In the genomic region with DNA sequence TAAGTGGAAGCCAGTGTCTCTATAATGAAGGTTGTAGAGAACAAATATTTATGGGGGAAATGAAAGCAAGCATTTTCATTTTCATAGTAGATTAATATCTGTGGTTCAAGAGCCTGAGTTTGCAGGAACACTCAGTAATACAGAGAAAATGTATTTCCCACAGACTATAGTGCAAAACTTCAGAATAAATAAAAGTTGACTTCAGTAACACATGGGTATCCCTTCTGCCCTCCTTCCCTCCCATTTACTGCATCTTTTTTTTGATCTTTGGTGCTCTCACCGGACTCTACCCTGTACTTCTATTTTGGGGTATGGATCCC, we compare ENCODE assay signal across 16 cellular contexts.
DNase-seq lines count a peak whose midpoint lies in the region; ATAC-seq, FAIRE-seq and TF ChIP-seq lines count a peak whose summit lies in the region.
"Had no signal": no experiment of that assay in that cellular context is flagged by ENCODE, and none has a peak within 500 bp of the region (broad histone marks: within the 10 kb centered on the region; RNA-seq: fewer than 3 reads in every experiment).

No MANE protein-coding gene starts in this region.

- H3K9me3 ChIP-seq in MM.1S (replicated peaks; ENCODE audit: insufficient read depth, low read length): no peaks in the 10 kb centered on the region
- H3K9me3 ChIP-seq: HAP-1, left ventricle myocardium inferior, tibial artery had no signal

- no peak overlapping the region for H2AK5ac ChIP-seq in mesendoderm (ENCODE audit: low read length)

- H4K20me1 ChIP-seq in MM.1S (ENCODE audit: insufficient read depth, low read length): no peaks in the 10 kb centered on the region

- no peak overlapping the region for H3K18ac ChIP-seq in mesendoderm (ENCODE audit: low read length)

- H4K5ac ChIP-seq in mesendoderm (ENCODE audit: low read length): no peak overlapping the region

- no peak overlapping the region for H3K56ac ChIP-seq in mesendoderm (ENCODE audit: low read length)

- H3K23ac ChIP-seq in mesendoderm (ENCODE audit: low read length): no peak overlapping the region

- H3K4me3 ChIP-seq in MM.1S (ENCODE audit: low read length) (no peak overlapping the region), mesendoderm (ENCODE audit: low read length) (no peak overlapping the region)
- H3K4me3 ChIP-seq: HAP-1, left ventricle myocardium inferior, tibial artery had no signal

- TF ChIP-seq CTCF in MM.1S (IDR thresholded peaks at IDR 0.05; ENCODE audit: low read length): no peak

- H4K8ac ChIP-seq in mesendoderm (ENCODE audit: low read depth, low read length): no peak overlapping the region

- no peaks in the 10 kb centered on the region for H3K9me2 ChIP-seq in MM.1S (replicated peaks; ENCODE audit: insufficient read depth, low read length)

- H2AFZ ChIP-seq in MM.1S (ENCODE audit: low read length): no peak overlapping the region

- H3K36me3 ChIP-seq in MM.1S (replicated peaks; ENCODE audit: insufficient read depth, low read length): no peaks in the 10 kb centered on the region
- H3K36me3 ChIP-seq in mesendoderm (ENCODE audit: control insufficient read depth, insufficient read depth, low read length): no peaks in the 10 kb centered on the region
- H3K36me3 ChIP-seq: HAP-1, left ventricle myocardium inferior, tibial artery had no signal

- peak overlapping the region; percentile 6 for H2BK5ac ChIP-seq in mesendoderm (ENCODE audit: low read length)

- H3K4me2 ChIP-seq in MM.1S (ENCODE audit: low read depth, low read length) (0 out of 2 replicates have a peak overlapping the region, but pooled peaks have one; percentile 14), mesendoderm (ENCODE audit: low read length) (no peak overlapping the region)

- no peaks in the 10 kb centered on the region for H3K4me1 ChIP-seq in MM.1S (ENCODE audit: low read length)
- H3K4me1 ChIP-seq in mesendoderm (ENCODE audit: control insufficient read depth, low read depth, low read length): no peaks in the 10 kb centered on the region
- H3K4me1 ChIP-seq: HAP-1, left ventricle myocardium inferior, tibial artery had no signal

- H3K79me2 ChIP-seq in MM.1S (ENCODE audit: low read length): no peaks in the 10 kb centered on the region
- H3K79me2 ChIP-seq in mesendoderm (ENCODE audit: control insufficient read depth, insufficient read depth, low read length): no peaks in the 10 kb centered on the region

- TF ChIP-seq POLR2A in GM12892 (IDR thresholded peaks at IDR 0.05; ENCODE audit: low read depth, low read length): no peak

- H2BK120ac ChIP-seq in mesendoderm (ENCODE audit: low read depth, low read length): no peak overlapping the region

- peak; percentile 45 for ATAC-seq in GM21447 (IDR thresholded peaks at IDR 0.05; ENCODE audit: unreplicated experiment)
- ATAC-seq in left cardiac atrium: no peak

- H3F3A ChIP-seq in MM.1S (ENCODE audit: insufficient read depth, low read length): no peaks in the 10 kb centered on the region

- H3K27ac ChIP-seq in MM.1S (ENCODE audit: low read length): no peak overlapping the region
- H3K27ac ChIP-seq in mesendoderm (ENCODE audit: low read depth, low read length): peak overlapping the region; percentile 35
- no peak overlapping the region for H3K27ac ChIP-seq in caudate nucleus (ENCODE audit: low read depth, low read length)
- H3K27ac ChIP-seq: left ventricle myocardium inferior, tibial artery had no signal

- H3K79me1 ChIP-seq in mesendoderm (ENCODE audit: low read length): no peaks in the 10 kb centered on the region

- H2BK15ac ChIP-seq in mesendoderm (replicated peaks; ENCODE audit: low read depth): peak overlapping the region; percentile 36

- no peak for DNase-seq in GM12892 (ENCODE audit: insufficient read length)
- DNase-seq in MM.1S: no peak
- no peak for DNase-seq in mesendoderm
- DNase-seq in caudate nucleus (lab: John Stamatoyannopoulos, UW): no peak
- DNase-seq in left cardiac atrium: no peak
- no peak for DNase-seq in H4 (ENCODE audit: low spot score)
- no peak for DNase-seq in activated CD4-positive, alpha-beta T cell treated with anti-CD3 and anti-CD28 coated beads for 4 hours
- DNase-seq: activated gamma-delta T cell; foreskin melanocyte; left ventricle myocardium inferior; NCI-H1694 treated with DMSO at 0.1 percent for 48 hours; NK-92 treated with Interleukin-12 subunit alpha and Interleukin-12 subunit beta, amount 100 ng/mL, for 24 hours; posterior cingulate gyrus; tibial artery had no signal

- intact Hi-C loops in left cardiac atrium (cut with DNase I): no loop called here

- H3K9ac ChIP-seq in MM.1S (ENCODE audit: low read length): no peak overlapping the region
- no peak overlapping the region for H3K9ac ChIP-seq in mesendoderm (ENCODE audit: low read length)

- H3K4ac ChIP-seq in mesendoderm (ENCODE audit: low read depth, low read length): peak overlapping the region; percentile 36

- WGBS in mesendoderm (ENCODE audit: extremely low coverage, insufficient coverage, low lambda C conversion rate): no CpG with 5 or more reads among the region's 1 CpG

- H3K27me3 ChIP-seq in MM.1S (replicated peaks; ENCODE audit: insufficient read depth, low read length): no peaks in the 10 kb centered on the region
- H3K27me3 ChIP-seq in mesendoderm (ENCODE audit: insufficient read depth, low read length, poor library complexity): no peaks in the 10 kb centered on the region
- H3K27me3 ChIP-seq: tibial artery had no signal

- FAIRE-seq in GM12892 (lab: Jason Lieb, UNC): peak; percentile 69
